In genomic region chr11:14907411-14908213, GRCh38 we compare ENCODE assay signal across 8 cellular contexts. TPM values are rescaled to one million over a fixed set of nuclear protein-coding genes. Genes with fewer than 3 reads are reported as not detected.
DNase-seq lines count a peak whose midpoint lies in the region; ATAC-seq, FAIRE-seq and TF ChIP-seq lines count a peak whose summit lies in the region.

No MANE protein-coding gene starts in this region.

- H3K27ac Mint-ChIP-seq in activated T-helper 2 cell treated with anti-CD3 and anti-CD28 coated beads, Interferon-gamma antibody, Interleukin-2, Interleukin-4, amounts not matched to agents 10 μg/mL and 5 μg/mL and 100 μg/mL, durations not matched to agents 14 hours and 24 hours and 36 hours, result no peak overlapping the region
- no peak overlapping the region for H3K27ac Mint-ChIP-seq in progenitor cell of endocrine pancreas

- no peaks in the 10 kb centered on the region for H3K27me3 Mint-ChIP-seq in activated T-helper 2 cell treated with anti-CD3 and anti-CD28 coated beads, Interferon-gamma antibody, Interleukin-2, Interleukin-4, amounts not matched to agents 10 μg/mL and 5 μg/mL and 100 μg/mL, durations not matched to agents 14 hours and 24 hours and 36 hours (ENCODE audit: low read depth)
- H3K27me3 Mint-ChIP-seq in progenitor cell of endocrine pancreas, result peaks cover 5% of the 10 kb centered on the region

- intact Hi-C loops in Panc1 (cut with micrococcal nuclease; ENCODE audit: unreplicated experiment), result loop anchor here (1.0 to 2.0 kb wide), 4 partner anchors 67 to 301 kb away; no protein-coding TSS in a partner anchor
- intact Hi-C loops in activated T-helper 2 cell treated with anti-CD3 and anti-CD28 coated beads, Interferon-gamma antibody, Interleukin-2, Interleukin-4, amounts not matched to agents 10 μg/mL and 5 μg/mL and 100 μg/mL, durations not matched to agents 14 hours and 24 hours and 36 hours (cut with micrococcal nuclease), result loop anchor here (1.0 to 10.0 kb wide), 5 partner anchors 67 to 833 kb away; no protein-coding TSS in a partner anchor

- no TSS peak for BruUV-seq in Panc1 (replicated peaks; lab: Mats Ljungman, UMichigan)

- H3K4me1 Mint-ChIP-seq in activated T-helper 2 cell treated with anti-CD3 and anti-CD28 coated beads, Interferon-gamma antibody, Interleukin-2, Interleukin-4, amounts not matched to agents 10 μg/mL and 5 μg/mL and 100 μg/mL, durations not matched to agents 14 hours and 24 hours and 36 hours (ENCODE audit: low read depth), result peaks cover 41% of the 10 kb centered on the region
- peaks cover 4% of the 10 kb centered on the region for H3K4me1 Mint-ChIP-seq in progenitor cell of endocrine pancreas (ENCODE audit: low read depth)

- no peaks in the 10 kb centered on the region for H3K9me3 ChIP-seq in Panc1 (ENCODE audit: control insufficient read depth, insufficient read depth, low read depth, low read length)

- H3K9me3 Mint-ChIP-seq in activated T-helper 2 cell treated with anti-CD3 and anti-CD28 coated beads, Interferon-gamma antibody, Interleukin-2, Interleukin-4, amounts not matched to agents 10 μg/mL and 5 μg/mL and 100 μg/mL, durations not matched to agents 14 hours and 24 hours and 36 hours, result no peaks in the 10 kb centered on the region
- H3K9me3 Mint-ChIP-seq in progenitor cell of endocrine pancreas (ENCODE audit: low read depth), result no peaks in the 10 kb centered on the region

- in situ Hi-C loops in Panc1 (cut with HindIII; ENCODE audit: low pct_unique_long_range_greater_than_20kb, low sequenced_read_pairs), result no loop called here

- H3K27ac ChIP-seq in Panc1 (ENCODE audit: low read length), result no peak overlapping the region

- TF ChIP-seq RAD21 in Ishikawa (IDR thresholded peaks at IDR 0.05; ENCODE audit: low read depth), result peak; percentile 69

- DNase-seq in DMS153 treated with DMSO at 0.1 percent for 48 hours (lab: John Stamatoyannopoulos, UW; ENCODE audit: unreplicated experiment), result peak; percentile 86
- DNase-seq in Panc1 (ENCODE audit: low read depth, low spot score), result no peak
- DNase-seq in activated T-helper 2 cell treated with anti-CD3 and anti-CD28 coated beads, Interferon-gamma antibody, Interleukin-2, Interleukin-4, amounts not matched to agents 10 μg/mL and 5 μg/mL and 100 μg/mL, durations not matched to agents 14 hours and 24 hours and 36 hours (ENCODE audit: low spot score), result peak; percentile 79
- peak; percentile 42 for DNase-seq in globus pallidus (ENCODE audit: low spot score)
- peak; percentile 74 for DNase-seq in progenitor cell of endocrine pancreas (ENCODE audit: low spot score, unreplicated experiment)
- no peak for DNase-seq in HTR-8/SVneo (ENCODE audit: insufficient read length, low spot score)

- H3K36me3 Mint-ChIP-seq in activated T-helper 2 cell treated with anti-CD3 and anti-CD28 coated beads, Interferon-gamma antibody, Interleukin-2, Interleukin-4, amounts not matched to agents 10 μg/mL and 5 μg/mL and 100 μg/mL, durations not matched to agents 14 hours and 24 hours and 36 hours (ENCODE audit: low read depth), result no peaks in the 10 kb centered on the region
- no peaks in the 10 kb centered on the region for H3K36me3 Mint-ChIP-seq in progenitor cell of endocrine pancreas (ENCODE audit: insufficient read depth)

- peak; percentile 92 for TF ChIP-seq CTCF in Panc1 (IDR thresholded peaks at IDR 0.05)
- TF ChIP-seq CTCF in progenitor cell of endocrine pancreas (IDR thresholded peaks at IDR 0.05; ENCODE audit: unreplicated experiment), result peak; percentile 85

- H3K27me3 ChIP-seq in Panc1 (ENCODE audit: control insufficient read depth, insufficient read depth, low read length), result peaks cover 8% of the 10 kb centered on the region

- H3K4me3 Mint-ChIP-seq in activated T-helper 2 cell treated with anti-CD3 and anti-CD28 coated beads, Interferon-gamma antibody, Interleukin-2, Interleukin-4, amounts not matched to agents 10 μg/mL and 5 μg/mL and 100 μg/mL, durations not matched to agents 14 hours and 24 hours and 36 hours (ENCODE audit: low read depth), result no peak overlapping the region
- H3K4me3 Mint-ChIP-seq in progenitor cell of endocrine pancreas (ENCODE audit: low read depth), result no peak overlapping the region

- FAIRE-seq in HTR-8/SVneo (lab: Jason Lieb, UNC), result no peak

- H3K4me3 ChIP-seq in Panc1 (ENCODE audit: low read depth in 2 of 2, low read length in 2 of 2), result peak overlapping the region in 1 of 2 experiments; percentile 25; a peak in 2 of 4 replicates

- no peak for TF ChIP-seq EP300 in Ishikawa (IDR thresholded peaks at IDR 0.05; ENCODE audit: borderline replicate concordance)

- CTCF ChIA-PET in Panc1 (lab: Charles Lee), result interaction anchor here (0.5 to 3.0 kb wide), 17 partner anchors 16 to 387 kb away, joined by 3 to 44 read pairs (median 4); partner anchors contain the start of genes CALCB, CYP2R1 and PSMA1

- no peaks in the 10 kb centered on the region for H3K36me3 ChIP-seq in Panc1 (ENCODE audit: control insufficient read depth, insufficient read depth, low read length)

- ATAC-seq in GM21526 (IDR thresholded peaks at IDR 0.05; ENCODE audit: low FRiP score, unreplicated experiment) (peak; percentile 57), Panc1 (peak; percentile 80)

- POLR2A ChIA-PET in Panc1 (lab: Charles Lee), result no interaction called here

- peaks cover 5% of the 10 kb centered on the region for H3K4me1 ChIP-seq in Panc1 (ENCODE audit: control insufficient read depth, insufficient read depth, low read length)

TF ChIP-seq in Ishikawa, 13 proteins besides CTCF, POLR2A, EP300 and RAD21:
- TF ChIP-seq TEAD4 (IDR thresholded peaks at IDR 0.05), result no peak
- no peak for TF ChIP-seq USF1 (IDR thresholded peaks at IDR 0.05)
- TF ChIP-seq FOXM1 (IDR thresholded peaks at IDR 0.05; ENCODE audit: borderline replicate concordance, low read depth), result no peak
- TF ChIP-seq YY1 (IDR thresholded peaks at IDR 0.05; ENCODE audit: low read depth), result no peak
- peak; percentile 63 for TF ChIP-seq NFIC (IDR thresholded peaks at IDR 0.05)
- no peak for TF ChIP-seq ZBTB7A (IDR thresholded peaks at IDR 0.05; ENCODE audit: low read depth)
TF ChIP-seq in Ishikawa: peak in this region for 1.

RNA-seq across cellular contexts. Expression of gene CYP2R1, which starts 15.6 kb away (rescaled TPM):
- total RNA-seq in Panc1 (2021; ENCODE audit: unreplicated experiment), result 11.2 TPM
- 8.5 TPM for polyA plus RNA-seq in Panc1 (2012; ENCODE audit: insufficient read length)
- total RNA-seq in activated T-helper 2 cell treated with anti-CD3 and anti-CD28 coated beads, Interferon-gamma antibody, Interleukin-2, Interleukin-4, amounts not matched to agents 10 μg/mL and 5 μg/mL and 100 μg/mL, durations not matched to agents 14 hours and 24 hours and 36 hours, result 18.2 and 20.8 TPM in 2 replicates
- 13.4 and 14.9 TPM in 2 replicates for total RNA-seq in progenitor cell of endocrine pancreas

Comparison
In these comparisons a context has a peak if more than half of its experiments do, and no peak if none do; other contexts are left out.
1. DNase-seq: peak in DMS153 treated with DMSO at 0.1 percent for 48 hours (single experiment), activated T-helper 2 cell treated with anti-CD3 and anti-CD28 coated beads, Interferon-gamma antibody, Interleukin-2, Interleukin-4, amounts not matched to agents 10 μg/mL and 5 μg/mL and 100 μg/mL, durations not matched to agents 14 hours and 24 hours and 36 hours (single experiment), globus pallidus (single experiment) and progenitor cell of endocrine pancreas (single experiment); none in Panc1 (single experiment) and HTR-8/SVneo (single experiment).